Comparison of ENCODE assay signal across 22 cellular contexts in genomic region chr20:41544472-41544871, GRCh38.
"Had no signal": no experiment of that assay in that cellular context is flagged by ENCODE, and none has a peak within 500 bp of the region (broad histone marks: within the 10 kb centered on the region; RNA-seq: fewer than 3 reads in every experiment).

No MANE protein-coding gene starts in this region.

- FAIRE-seq: keratinocyte had no signal

- DNase-seq: left colon; left lung; mesendoderm; naive B cell; natural killer cell; nephron progenitor cell; occipital lobe; right lobe of liver; stimulated activated CD4-positive, alpha-beta T cell treated with anti-CD3 and anti-CD28 coated beads, Interleukin-1b, Interleukin-23, amount 100 ng/mL, for 48 hours; stimulated activated CD4-positive, alpha-beta T cell treated with anti-CD3 and anti-CD28 coated beads, Interleukin-2, amount 100 ng/mL, for 48 hours; stimulated activated CD4-positive, alpha-beta T cell treated with anti-CD3 and anti-CD28 coated beads, Interleukin-4, amount 100 ng/mL, for 4 hours; stimulated activated CD8-positive, alpha-beta memory T cell treated with anti-CD3 and anti-CD28 coated beads, Interleukin-4, amount 100 ng/mL, for 48 hours; stimulated activated naive CD4-positive, alpha-beta T cell treated with Interleukin-2 at 50 U/mL for 16 hours; stimulated activated naive CD8-positive, alpha-beta T cell treated with anti-CD3 and anti-CD28 coated beads, Interleukin-15, amount 100 ng/mL, for 72 hours; substantia nigra; uterus had no signal

- H3K27ac ChIP-seq: left lung, neural progenitor cell, neutrophil, right atrium auricular region, right lobe of liver, tibial nerve, uterus had no signal

- ATAC-seq: left colon; left lung; natural killer cell; right lobe of liver; stimulated activated memory B cell treated with anti-CD40 and anti-IgM and Interleukin-4, amounts not matched to agents 10 μg/mL and 1 μg/mL and 100 μg/mL, for 72 hours; stimulated activated naive CD8-positive, alpha-beta T cell treated with anti-CD3 and anti-CD28 coated beads, Interleukin-15, amount 100 ng/mL, for 72 hours had no signal
